ENCODE assay signal across 8 cellular contexts in the genomic region with DNA sequence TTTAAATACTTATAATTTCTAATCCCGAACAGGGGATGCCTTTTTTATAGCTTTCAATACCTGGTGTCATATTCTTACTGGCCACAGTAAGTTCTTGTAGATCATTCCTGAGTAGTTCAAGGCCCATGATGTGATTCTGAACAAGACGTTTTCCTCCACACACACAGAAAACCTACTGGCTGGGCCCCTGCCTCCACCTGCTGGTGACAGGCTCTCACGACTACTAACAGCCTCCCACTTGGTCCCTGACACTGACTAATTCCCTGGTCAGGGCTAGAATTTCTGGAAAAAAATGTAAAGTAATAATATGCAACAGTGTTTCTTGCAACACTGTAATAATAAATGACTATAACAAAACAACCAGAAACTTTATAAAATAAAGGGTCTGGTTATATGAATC. TPM values are rescaled to one million over a fixed set of nuclear protein-coding genes. Genes with fewer than 3 reads are reported as not detected.
DNase-seq lines count a peak whose midpoint lies in the region; ATAC-seq and TF ChIP-seq lines count a peak whose summit lies in the region.

No MANE protein-coding gene starts in this region.

- H3K4ac ChIP-seq in H9 (ENCODE audit: low read depth, low read length), result no peak overlapping the region

- no peaks in the 10 kb centered on the region for H3K9me3 Mint-ChIP-seq in H9
- H3K9me3 Mint-ChIP-seq in activated CD8-positive, alpha-beta T cell treated with anti-CD3 and anti-CD28 coated beads for 36 hours, result no peaks in the 10 kb centered on the region

- CTCF ChIA-PET in activated CD8-positive, alpha-beta T cell treated with anti-CD3 and anti-CD28 coated beads for 36 hours (lab: Charles Lee), result interaction anchor here (0.6 to 3.4 kb wide), 32 partner anchors 8 to 309 kb away, joined by 3 to 40 read pairs (median 4); no protein-coding TSS in a partner anchor

- no peaks in the 10 kb centered on the region for H3K4me1 ChIP-seq in H9 (ENCODE audit: insufficient read depth, low read length)

- ATAC-seq in activated CD8-positive, alpha-beta T cell treated with anti-CD3 and anti-CD28 coated beads for 36 hours, result peak; percentile 47
- no peak for ATAC-seq in HG03039 (IDR thresholded peaks at IDR 0.05; ENCODE audit: unreplicated experiment)

- H4K5ac ChIP-seq in H9 (ENCODE audit: insufficient read length, low read depth, low read length), result no peak overlapping the region

- WGBS in H9 (ENCODE audit: extremely low coverage, insufficient read length, low lambda C conversion rate), result no CpG with 5 or more reads among the region's 3 CpGs

- no peak overlapping the region for H2AK5ac ChIP-seq in H9 (ENCODE audit: insufficient read length, low read length)

- no peak overlapping the region for H3K4me2 ChIP-seq in H9 (ENCODE audit: insufficient read depth, insufficient read length, low read length)

- no peak overlapping the region for H4K8ac ChIP-seq in H9 (replicated peaks; ENCODE audit: insufficient read length, low read depth, low read length)

- H2BK120ac ChIP-seq in H9 (ENCODE audit: low read depth, low read length, poor library complexity, severe bottlenecking), result no peak overlapping the region

- no peak overlapping the region for H3K23ac ChIP-seq in H9 (ENCODE audit: insufficient read length, low read depth, low read length)

- no peak overlapping the region for H3K14ac ChIP-seq in H9 (ENCODE audit: insufficient read depth, low read length)

- POLR2A ChIA-PET in activated CD8-positive, alpha-beta T cell treated with anti-CD3 and anti-CD28 coated beads for 36 hours (lab: Charles Lee), result no interaction called here

- no peak overlapping the region for H3K27ac Mint-ChIP-seq in H9
- no peak overlapping the region for H3K27ac Mint-ChIP-seq in activated CD8-positive, alpha-beta T cell treated with anti-CD3 and anti-CD28 coated beads for 36 hours

- no peaks in the 10 kb centered on the region for H3K79me1 ChIP-seq in H9 (ENCODE audit: insufficient read depth, low read depth, low read length, poor library complexity, severe bottlenecking)

- peak; percentile 76 for TF ChIP-seq CTCF in H9 (conservative IDR thresholded peaks at IDR 0.05)
- TF ChIP-seq CTCF in activated CD8-positive, alpha-beta T cell treated with anti-CD3 and anti-CD28 coated beads for 36 hours (IDR thresholded peaks at IDR 0.05), result no peak

- H3K27me3 Mint-ChIP-seq in H9 (ENCODE audit: low read depth), result no peaks in the 10 kb centered on the region
- no peaks in the 10 kb centered on the region for H3K27me3 Mint-ChIP-seq in activated CD8-positive, alpha-beta T cell treated with anti-CD3 and anti-CD28 coated beads for 36 hours

- no peaks in the 10 kb centered on the region for H4K20me1 ChIP-seq in H9 (ENCODE audit: control insufficient read depth, insufficient read depth, insufficient read length)

- no peaks in the 10 kb centered on the region for H3K79me2 ChIP-seq in H9 (ENCODE audit: insufficient read depth, low read length)

- H4K91ac ChIP-seq in H9 (ENCODE audit: insufficient read length, low read depth, low read length), result no peak overlapping the region

- intact Hi-C loops in activated CD8-positive, alpha-beta T cell treated with anti-CD3 and anti-CD28 coated beads for 36 hours (cut with micrococcal nuclease), result no loop called here

- no peaks in the 10 kb centered on the region for H3K27me3 ChIP-seq in H9 (ENCODE audit: insufficient read depth, low read length)

- H3K36me3 Mint-ChIP-seq in H9 (ENCODE audit: insufficient read depth in 1 of 3, low read depth in 3 of 3), result peaks cover 2 to 33% (median 22%) of the 10 kb centered on the region in 3 experiments; a peak in 5 of 7 replicates
- peaks cover 13% of the 10 kb centered on the region for H3K36me3 Mint-ChIP-seq in activated CD8-positive, alpha-beta T cell treated with anti-CD3 and anti-CD28 coated beads for 36 hours (ENCODE audit: low read depth)

- no peak overlapping the region for H2BK20ac ChIP-seq in H9 (ENCODE audit: low read depth, low read length, poor library complexity, severe bottlenecking)

- no peaks in the 10 kb centered on the region for H3K9me3 ChIP-seq in H9 (ENCODE audit: control insufficient read depth, low read depth, low read length)

- H3K56ac ChIP-seq in H9 (ENCODE audit: insufficient read length, low read depth, low read length), result no peak overlapping the region

- no peak overlapping the region for H3T11ph ChIP-seq in H9 (ENCODE audit: low read length)

- H2BK15ac ChIP-seq in H9 (ENCODE audit: low read depth, low read length), result no peak overlapping the region

- no peak overlapping the region for H3K9ac ChIP-seq in H9 (ENCODE audit: extremely low read depth, insufficient read length, low read length)

- DNase-seq in DMS153 (lab: John Stamatoyannopoulos, UW) (peak; percentile 12), H9 (peak; percentile 57), NCI-H2227 (lab: John Stamatoyannopoulos, UW; ENCODE audit: unreplicated experiment) (peak; percentile 64), foreskin melanocyte (peak; percentile 16), non-pigmented ciliary epithelial cell (ENCODE audit: low read depth) (peak; percentile 28), activated gamma-delta T cell (lab: John Stamatoyannopoulos, UW) (no peak)
- peak; percentile 51 for DNase-seq in activated CD8-positive, alpha-beta T cell treated with anti-CD3 and anti-CD28 coated beads for 36 hours

- no peak overlapping the region for H2BK12ac ChIP-seq in H9 (ENCODE audit: insufficient read length, low read depth, low read length)

- H3K4me3 Mint-ChIP-seq in H9, result no peak overlapping the region
- H3K4me3 Mint-ChIP-seq in activated CD8-positive, alpha-beta T cell treated with anti-CD3 and anti-CD28 coated beads for 36 hours, result no peak overlapping the region

- no peak overlapping the region for H3K27ac ChIP-seq in H9 (ENCODE audit: insufficient read length, low read depth, low read length)

- no peak overlapping the region for H2AFZ ChIP-seq in H9 (ENCODE audit: low read length)

- no peaks in the 10 kb centered on the region for H3K23me2 ChIP-seq in H9 (ENCODE audit: insufficient read length, low read depth, low read length, poor library complexity, severe bottlenecking)

- no peak overlapping the region for H2BK5ac ChIP-seq in H9 (ENCODE audit: insufficient read length, low read length)

- no peak overlapping the region for H3K18ac ChIP-seq in H9 (ENCODE audit: insufficient read length, low read depth, low read length)

- no peaks in the 10 kb centered on the region for H3K4me1 Mint-ChIP-seq in H9
- H3K4me1 Mint-ChIP-seq in activated CD8-positive, alpha-beta T cell treated with anti-CD3 and anti-CD28 coated beads for 36 hours (ENCODE audit: low read depth), result peaks cover 6% of the 10 kb centered on the region

RNA-seq across cellular contexts. Expression of gene RIPK4, which starts 50.4 kb away (rescaled TPM):
- 2.9 and 3.6 TPM in 2 replicates for total RNA-seq in H9 (2021)
- total RNA-seq in activated CD8-positive, alpha-beta T cell treated with anti-CD3 and anti-CD28 coated beads for 36 hours, result under 1 TPM; 0.65 to 0.76 TPM
